In the genomic region with DNA sequence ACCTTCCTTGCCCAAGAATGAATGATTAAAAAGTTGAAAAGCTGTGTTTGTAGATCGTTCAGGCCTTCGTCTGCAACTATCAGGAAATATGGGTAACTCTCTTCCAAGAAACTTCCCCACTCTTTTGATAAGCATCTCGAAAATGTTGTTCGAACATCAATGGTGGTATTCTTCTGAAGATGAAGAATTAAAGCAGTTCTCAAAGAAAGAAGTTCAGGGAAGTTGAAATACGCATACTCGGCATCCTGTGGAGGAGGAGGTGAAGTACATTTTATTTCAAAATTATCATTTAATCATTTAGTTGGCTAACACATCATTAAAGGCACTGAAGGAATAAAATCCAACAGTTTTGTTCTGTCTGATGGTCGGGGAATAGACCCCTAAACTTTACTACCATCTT, we compare ENCODE assay signal across 16 cellular contexts. TPM values are rescaled to one million over a fixed set of nuclear protein-coding genes. Genes with fewer than 3 reads are reported as not detected.
"Had no signal": no experiment of that assay in that cellular context is flagged by ENCODE, and none has a peak within 500 bp of the region (broad histone marks: within the 10 kb centered on the region; RNA-seq: fewer than 3 reads in every experiment).

No MANE protein-coding gene starts in this region.

- H3K4me3 ChIP-seq: hepatocyte, psoas muscle, right lobe of liver, spleen, upper lobe of left lung had no signal

- ATAC-seq: left ventricle myocardium superior, psoas muscle, right lobe of liver had no signal

- H3K36me3 ChIP-seq: brain microvascular endothelial cell had no signal

- H3K27me3 Mint-ChIP-seq: dendritic cell treated with granulocyte-macrophage colony-stimulating factor and Interleukin-4, amounts not matched to agents 40 ng/mL and 50 ng/mL, for 4 days had no signal

- DNase-seq: activated effector memory CD4-positive, alpha-beta T cell treated with anti-CD3 and anti-CD28 coated beads, Interleukin-2, amount 50 U/mL, for 16 hours; amniotic stem cell; brain microvascular endothelial cell; kidney; left ventricle myocardium superior; mesenchymal stem cell; psoas muscle; right lobe of liver; SHP77 treated with DMSO at 0.1 percent for 48 hours; spleen; stimulated activated CD4-positive, alpha-beta T cell treated with anti-CD3 and anti-CD28 coated beads, Interleukin-1b, Interleukin-23, amount 100 ng/mL, for 48 hours; T-helper 9 cell; upper lobe of left lung had no signal

- H3K27ac Mint-ChIP-seq: dendritic cell treated with granulocyte-macrophage colony-stimulating factor and Interleukin-4, amounts not matched to agents 40 ng/mL and 50 ng/mL, for 4 days had no signal

- H3K9me3 Mint-ChIP-seq: dendritic cell treated with granulocyte-macrophage colony-stimulating factor and Interleukin-4, amounts not matched to agents 40 ng/mL and 50 ng/mL, for 4 days had no signal

- H3K4me3 Mint-ChIP-seq: dendritic cell treated with granulocyte-macrophage colony-stimulating factor and Interleukin-4, amounts not matched to agents 40 ng/mL and 50 ng/mL, for 4 days had no signal

- H3K9me3 ChIP-seq: psoas muscle, right lobe of liver, spleen, upper lobe of left lung had no signal

- H3K4me1 ChIP-seq: psoas muscle, right lobe of liver had no signal

- H3K27me3 ChIP-seq: brain microvascular endothelial cell, hepatocyte, right lobe of liver, spleen, upper lobe of left lung had no signal

- H3K27ac ChIP-seq: brain microvascular endothelial cell, hepatocyte, psoas muscle, right lobe of liver, spleen, upper lobe of left lung had no signal

RNA-seq across cellular contexts. Expression of a gene that starts 12.1 kb away (rescaled TPM):
- polyA plus RNA-seq: neural cell had no signal
